In genomic region chr5:177402271-177403043, GRCh38 we compare ENCODE assay signal across 6 cellular contexts. TPM values are rescaled to one million over a fixed set of nuclear protein-coding genes. Genes with fewer than 3 reads are reported as not detected.
DNase-seq lines count a peak whose midpoint lies in the region; ATAC-seq, FAIRE-seq and TF ChIP-seq lines count a peak whose summit lies in the region.

No MANE protein-coding gene starts in this region.

- TF ChIP-seq CTCF in PC-9 (conservative IDR thresholded peaks at IDR 0.05) = peak; percentile 59
- peak; percentile 36 to 70 (median 53); a peak in 5 of 6 replicates for TF ChIP-seq CTCF in GM12878 (IDR thresholded peaks at IDR 0.05 in 2 of 3, conservative IDR thresholded peaks at IDR 0.05 in 1 of 3; ENCODE audit: control insufficient read depth in 2 of 3, extremely low read depth in 1 of 3, insufficient read depth in 1 of 3, low read depth in 3 of 3, low read length in 3 of 3)

- SMC1A ChIA-PET in GM12878 (lab: Charles Lee; ENCODE audit: uncharacterized antibody, unreplicated experiment) = interaction anchor here (0.6 to 7.4 kb wide), 20 partner anchors 12 to 101 kb away, joined by 3 to 105 read pairs (median 6); partner anchors contain the start of genes GRK6 and PRR7

- H3K27me3 Mint-ChIP-seq in naive B cell = peaks cover 11 to 36% (median 14%) of the 10 kb centered on the region in 3 donors

- H3K4me3 ChIP-seq in GM23248 (peak overlapping the region; percentile 74), PC-9 (peak overlapping the region; percentile 78), GM12878 (peak overlapping the region; percentile 79)

- WGBS in GM23248 (ENCODE audit: low coverage in 1 of 2, low lambda C conversion rate in 2 of 2, missing lambda C conversion rate in 2 of 2), 2 experiments = 4 to 9% methylated on average over 46 to 49 of the region's 49 CpGs
- WGBS in GM12878 (ENCODE audit: insufficient coverage, insufficient replicate concordance, low lambda C conversion rate, missing lambda C conversion rate) = 38% methylated on average over 47 of the region's 49 CpGs

- peak; percentile 31; the same call in 1 of the 2 replicates for TF ChIP-seq RAD21 in GM12878 (IDR thresholded peaks at IDR 0.05; ENCODE audit: insufficient read depth, low read depth, low read length)

- H3F3A ChIP-seq in GM23248 (ENCODE audit: insufficient read depth) (peaks cover 8% of the 10 kb centered on the region; the same call in 1 of the 2 replicates), PC-9 (ENCODE audit: insufficient read depth, low read depth) (peaks cover 12% of the 10 kb centered on the region; the same call in 1 of the 2 replicates)

- no peak for TF ChIP-seq EP300 in GM12878 (IDR thresholded peaks at IDR 0.05; ENCODE audit: borderline replicate concordance in 1 of 2, control insufficient read depth in 1 of 2, low read depth in 2 of 2, low read length in 2 of 2)

- peak overlapping the region; percentile 50 to 88 (median 80) for H3K27ac Mint-ChIP-seq in naive B cell

- intact Hi-C loops in PC-9 (cut with micrococcal nuclease; ENCODE audit: unreplicated experiment) = loop anchor here (1.0 kb wide), 3 partner anchors 12 to 288 kb away; no protein-coding TSS in a partner anchor
- intact Hi-C loops in GM12878 (cut with micrococcal nuclease; ENCODE audit: unreplicated experiment) = loop anchor here (1.0 kb wide), 2 partner anchors 25 to 84 kb away; no protein-coding TSS in a partner anchor

- H4K20me1 ChIP-seq in GM23248 (ENCODE audit: insufficient read depth) (no peaks in the 10 kb centered on the region), PC-9 (ENCODE audit: insufficient read depth) (no peaks in the 10 kb centered on the region), GM12878 (ENCODE audit: control insufficient read depth, insufficient read depth) (no peaks in the 10 kb centered on the region)

- H3K4me3 Mint-ChIP-seq in naive B cell = peak overlapping the region; percentile 67 to 91 (median 82)

- no peaks in the 10 kb centered on the region for H3K9me3 ChIP-seq in GM23248 (ENCODE audit: low read depth)
- H3K9me3 ChIP-seq in PC-9 (ENCODE audit: insufficient read depth, low read depth) = no peaks in the 10 kb centered on the region
- no peaks in the 10 kb centered on the region for H3K9me3 ChIP-seq in GM12878 (replicated peaks; ENCODE audit: control insufficient read depth, insufficient read depth, low read length)

- H3K27me3 ChIP-seq in GM23248 (replicated peaks; ENCODE audit: insufficient read depth) (peaks cover 49% of the 10 kb centered on the region), PC-9 (ENCODE audit: insufficient read depth, low read depth) (no peaks in the 10 kb centered on the region), GM12878 (replicated peaks in 1 of 2; ENCODE audit: control insufficient read depth in 2 of 2, insufficient read depth in 2 of 2, low read length in 1 of 2) (no peaks in the 10 kb centered on the region; a peak in 1 of 4 replicates)

- ATAC-seq in GM12878 (peak; percentile 34), naive B cell (ENCODE audit: low read depth in 2 of 2) (peak in 1 of 2 donors; percentile 8), HG03378 (IDR thresholded peaks at IDR 0.05; ENCODE audit: unreplicated experiment) (no peak), HG02763 (IDR thresholded peaks at IDR 0.05; ENCODE audit: unreplicated experiment) (no peak)

- H3K4me1 ChIP-seq in GM23248 (ENCODE audit: insufficient read depth) (no peaks in the 10 kb centered on the region), PC-9 (replicated peaks; ENCODE audit: insufficient read depth) (peaks cover 3% of the 10 kb centered on the region; the same call in 1 of the 2 replicates), GM12878 (ENCODE audit: control insufficient read depth, insufficient read depth, low read length) (peaks cover 28% of the 10 kb centered on the region)

- H2AFZ ChIP-seq in GM23248 = peak overlapping the region; percentile 77; the same call in 1 of the 2 replicates
- peak overlapping the region; percentile 84 for H2AFZ ChIP-seq in PC-9
- peak overlapping the region; percentile 88 for H2AFZ ChIP-seq in GM12878 (ENCODE audit: control insufficient read depth, low read depth, low read length)

- H3K4me1 Mint-ChIP-seq in naive B cell = peaks cover 32 to 47% (median 46%) of the 10 kb centered on the region in 3 donors

- H3K9ac ChIP-seq in GM23248 (no peak overlapping the region), GM12878 (ENCODE audit: control insufficient read depth, insufficient read depth, low read length) (peak overlapping the region; percentile 49; the same call in 1 of the 2 replicates)

- POLR2A ChIA-PET in PC-9 (lab: Charles Lee; ENCODE audit: unreplicated experiment) (interaction anchor here (0.6 kb wide), 1 partner anchor 24 kb away, joined by 5 read pairs; no protein-coding TSS in a partner anchor), GM12878 (lab: Charles Lee) (interaction anchor here (0.5 to 11.0 kb wide), 12 partner anchors 9 to 390 kb away, joined by 3 to 174 read pairs (median 4); partner anchors contain the start of genes GRK6 and PRR7)

- BruUV-seq in PC-9 (replicated peaks; lab: Mats Ljungman, UMichigan) (no TSS peak), GM12878 (replicated peaks; lab: Mats Ljungman, UMichigan) (no TSS peak)

- in situ Hi-C loops in GM23248 (cut with MboI) (no loop called here), GM12878 (cut with MboI) (no loop called here)

- H3K9me2 ChIP-seq in GM23248 (ENCODE audit: insufficient read depth) (no peaks in the 10 kb centered on the region), PC-9 (ENCODE audit: insufficient read depth) (no peaks in the 10 kb centered on the region)

- no peak for TF ChIP-seq POLR2A in GM12878 (IDR thresholded peaks at IDR 0.05; ENCODE audit: low read depth, low read length)

- no peaks in the 10 kb centered on the region for H3K79me2 ChIP-seq in GM23248 (ENCODE audit: insufficient read depth)
- no peaks in the 10 kb centered on the region for H3K79me2 ChIP-seq in PC-9 (ENCODE audit: low read depth)
- no peaks in the 10 kb centered on the region for H3K79me2 ChIP-seq in GM12878 (ENCODE audit: control insufficient read depth, insufficient read depth, low read length)

- FAIRE-seq in GM12878 (lab: Jason Lieb, UNC) = peak; percentile 18

- CTCF ChIA-PET in PC-9 (lab: Charles Lee) = interaction anchor here (0.5 to 3.9 kb wide), 13 partner anchors 10 to 295 kb away, joined by 3 to 53 read pairs (median 4); partner anchors contain the start of gene GRK6
- CTCF ChIA-PET in GM12878 (lab: Yijun Ruan, JAX) = interaction anchor here (0.5 to 8.3 kb wide), 28 partner anchors 11 to 291 kb away, joined by 3 to 391 read pairs (median 8); partner anchors contain the start of genes GRK6, LMAN2, MXD3 and PDLIM7

- H3K36me3 Mint-ChIP-seq in naive B cell = no peaks in the 10 kb centered on the region

- H3K9me3 Mint-ChIP-seq in naive B cell = no peaks in the 10 kb centered on the region

- RAD21 ChIA-PET in GM12878 (lab: Charles Lee; ENCODE audit: unreplicated experiment) = interaction anchor here (0.7 to 6.5 kb wide), 18 partner anchors 10 to 100 kb away, joined by 3 to 291 read pairs (median 8); partner anchors contain the start of genes GRK6, PDLIM7 and PRR7

- DNase-seq in GM23248 (peak; percentile 74), PC-9 (peak; percentile 78 to 88), GM12878 (ENCODE audit: low read depth, low spot score) (no peak), naive B cell (peak; percentile 37)

- H3K27ac ChIP-seq in GM23248 (no peak overlapping the region), PC-9 (no peak overlapping the region), GM12878 (ENCODE audit: control insufficient read depth, insufficient read depth) (no peak overlapping the region)

- H3K4me2 ChIP-seq in GM23248 (ENCODE audit: unreplicated experiment) (peak overlapping the region; percentile 76), PC-9 (peak overlapping the region; percentile 94), GM12878 (ENCODE audit: control insufficient read depth, insufficient read depth) (peak overlapping the region; percentile 87)

- H3K36me3 ChIP-seq in GM23248 (ENCODE audit: low read depth) = no peaks in the 10 kb centered on the region
- H3K36me3 ChIP-seq in PC-9 (ENCODE audit: low read depth) = no peaks in the 10 kb centered on the region
- H3K36me3 ChIP-seq in GM12878 (ENCODE audit: control insufficient read depth in 2 of 2, insufficient read depth in 2 of 2, low read length in 1 of 2) = no peaks in the 10 kb centered on the region

RNA-seq across cellular contexts. Expression of gene PFN3, which starts 2.0 kb away (rescaled TPM):
- not detected in 2 replicates for total RNA-seq in GM23248 (2014; rRNA removed; shearing (Covaris generic))
- polyA plus RNA-seq in GM23248 (2016; fragmentation: Nextera tagmentation; extraction: Ambion mirVana) (not detected in 2 replicates), GM12878 (2011; rRNA removed) (not detected in 2 replicates), GM12878 (2014; fragmentation: Illumina TruSeq; extraction: Trizol) (not detected in 2 replicates), GM12878 (2014; fragmentation: Nextera tagmentation; extraction: Ambion mirVana) (not detected), GM12878 (2014; rRNA removed) (not detected in 2 replicates), GM12878 (2016; fragmentation: Nextera tagmentation; extraction: Ambion mirVana) (not detected), naive B cell (ENCODE audit: low read depth in 6 of 6) (not detected)
- total RNA-seq in PC-9 (2021) (not detected in 2 replicates), GM12878 (2014; rRNA removed) (not detected in 2 replicates), GM12878 (2014; rRNA removed; fragmentation: Illumina TruSeq; extraction: Trizol) (not detected in 2 replicates), GM12878 (2021) (not detected in 2 replicates)
- 2.1 TPM in 1 of 2 replicates, not detected in the other for total RNA-seq in GM12878 (2013; cell fraction: nucleolus; rRNA removed)
- not detected for polyA plus RNA-seq in GM12878 (2011; ENCODE audit: low read depth)
- not detected in 2 replicates for polyA plus RNA-seq in GM12878 (2011; cell fraction: cytosol; rRNA removed)
- polyA plus RNA-seq in GM12878 (2011; cell fraction: nucleus; rRNA removed) = not detected in 2 replicates
- polyA plus RNA-seq in GM12878 (2012) = not detected in 2 replicates
- polyA minus RNA-seq in GM12878 (2011; rRNA and poly(A)+ RNA removed) = not detected in 2 replicates
- not detected in 2 replicates for polyA minus RNA-seq in GM12878 (2011; cell fraction: cytosol; rRNA and poly(A)+ RNA removed)
- not detected in 2 replicates for polyA minus RNA-seq in GM12878 (2011; cell fraction: nucleus; rRNA and poly(A)+ RNA removed)

RNA-seq across cellular contexts. Expression of gene F12, which starts 6.9 kb away (rescaled TPM):
- total RNA-seq in GM23248 (2014; rRNA removed; shearing (Covaris generic)) = 0.43 and 1.3 TPM in 2 replicates
- polyA plus RNA-seq in GM23248 (2016; fragmentation: Nextera tagmentation; extraction: Ambion mirVana) (1.2 and 1.8 TPM in 2 replicates), GM12878 (2011; rRNA removed) (2.3 and 5.2 TPM in 2 replicates), GM12878 (2014; fragmentation: Illumina TruSeq; extraction: Trizol) (0.25 and 0.82 TPM in 2 replicates), GM12878 (2014; fragmentation: Nextera tagmentation; extraction: Ambion mirVana) (under 1 TPM; 0.50 to 0.82 TPM), GM12878 (2014; rRNA removed) (5.9 and 9.9 TPM in 2 replicates), GM12878 (2016; fragmentation: Nextera tagmentation; extraction: Ambion mirVana) (10 to 100 TPM in 1 of 2 experiments, 1 to 10 TPM in 1; 9.7 to 11.3 TPM), naive B cell (ENCODE audit: low read depth in 6 of 6) (1 to 10 TPM in 1 of 6 donors, under 1 TPM in 2, not detected in 3; 0.56 to 1.4 (median 0.57) TPM)
- total RNA-seq in PC-9 (2021) (14.5 and 17.0 TPM in 2 replicates), GM12878 (2014; rRNA removed) (6.9 and 7.1 TPM in 2 replicates), GM12878 (2014; rRNA removed; fragmentation: Illumina TruSeq; extraction: Trizol) (0.49 and 0.74 TPM in 2 replicates), GM12878 (2021) (5.8 and 7.1 TPM in 2 replicates)
- total RNA-seq in GM12878 (2013; cell fraction: nucleolus; rRNA removed) = 4.6 and 6.3 TPM in 2 replicates
- 2.0 TPM for polyA plus RNA-seq in GM12878 (2011; ENCODE audit: low read depth)
- polyA plus RNA-seq in GM12878 (2011; cell fraction: cytosol; rRNA removed) = 6.7 and 11.9 TPM in 2 replicates
- polyA plus RNA-seq in GM12878 (2011; cell fraction: nucleus; rRNA removed) = 14.0 and 14.8 TPM in 2 replicates
- 3.0 and 4.4 TPM in 2 replicates for polyA plus RNA-seq in GM12878 (2012)
- 1.8 and 3.0 TPM in 2 replicates for polyA minus RNA-seq in GM12878 (2011; rRNA and poly(A)+ RNA removed)
- 2.9 and 7.5 TPM in 2 replicates for polyA minus RNA-seq in GM12878 (2011; cell fraction: cytosol; rRNA and poly(A)+ RNA removed)
- polyA minus RNA-seq in GM12878 (2011; cell fraction: nucleus; rRNA and poly(A)+ RNA removed) = 2.9 and 3.5 TPM in 2 replicates

RNA-seq across cellular contexts. Expression of gene SLC34A1, which starts 18.2 kb away (rescaled TPM):
- total RNA-seq in GM23248 (2014; rRNA removed; shearing (Covaris generic)) = not detected in 2 replicates
- polyA plus RNA-seq in GM23248 (2016; fragmentation: Nextera tagmentation; extraction: Ambion mirVana) (not detected in 2 replicates), GM12878 (2011; rRNA removed) (0.14 TPM in 2 replicates), GM12878 (2014; fragmentation: Illumina TruSeq; extraction: Trizol) (0.03 TPM in 1 of 2 replicates, not detected in the other), GM12878 (2014; fragmentation: Nextera tagmentation; extraction: Ambion mirVana) (not detected), GM12878 (2014; rRNA removed) (0.05 and 0.09 TPM in 2 replicates), GM12878 (2016; fragmentation: Nextera tagmentation; extraction: Ambion mirVana) (under 1 TPM; 0.07 to 0.09 TPM), naive B cell (ENCODE audit: low read depth in 6 of 6) (not detected)
- total RNA-seq in PC-9 (2021) (0.28 TPM in 1 of 2 replicates, not detected in the other), GM12878 (2014; rRNA removed) (0.05 and 0.11 TPM in 2 replicates), GM12878 (2014; rRNA removed; fragmentation: Illumina TruSeq; extraction: Trizol) (0.04 and 0.09 TPM in 2 replicates), GM12878 (2021) (0.05 and 0.10 TPM in 2 replicates)
- 1.7 and 2.1 TPM in 2 replicates for total RNA-seq in GM12878 (2013; cell fraction: nucleolus; rRNA removed)
- not detected for polyA plus RNA-seq in GM12878 (2011; ENCODE audit: low read depth)
- polyA plus RNA-seq in GM12878 (2011; cell fraction: cytosol; rRNA removed) = 0.13 and 0.22 TPM in 2 replicates
- polyA plus RNA-seq in GM12878 (2011; cell fraction: nucleus; rRNA removed) = 0.85 and 0.91 TPM in 2 replicates
- 0.08 and 0.14 TPM in 2 replicates for polyA plus RNA-seq in GM12878 (2012)
- 0.37 and 0.77 TPM in 2 replicates for polyA minus RNA-seq in GM12878 (2011; rRNA and poly(A)+ RNA removed)
- not detected in 2 replicates for polyA minus RNA-seq in GM12878 (2011; cell fraction: cytosol; rRNA and poly(A)+ RNA removed)
- 0.60 and 0.96 TPM in 2 replicates for polyA minus RNA-seq in GM12878 (2011; cell fraction: nucleus; rRNA and poly(A)+ RNA removed)

RNA-seq across cellular contexts. Expression of gene GRK6, which starts 24.0 kb away (rescaled TPM):
- total RNA-seq in GM23248 (2014; rRNA removed; shearing (Covaris generic)) = 17.3 and 30.4 TPM in 2 replicates
- polyA plus RNA-seq in GM23248 (2016; fragmentation: Nextera tagmentation; extraction: Ambion mirVana) (7.7 and 13.5 TPM in 2 replicates), GM12878 (2011; rRNA removed) (28.1 and 38.1 TPM in 2 replicates), GM12878 (2014; fragmentation: Illumina TruSeq; extraction: Trizol) (8.6 and 31.1 TPM in 2 replicates), GM12878 (2014; fragmentation: Nextera tagmentation; extraction: Ambion mirVana) (1 to 10 TPM in 1 of 2 experiments, under 1 TPM in 1; 0.79 to 2.6 TPM), GM12878 (2014; rRNA removed) (78.2 and 85.5 TPM in 2 replicates), GM12878 (2016; fragmentation: Nextera tagmentation; extraction: Ambion mirVana) (10 to 100 TPM; 13.5 to 45.1 TPM), naive B cell (ENCODE audit: low read depth in 6 of 6) (100 to 1,000 TPM in 2 of 6 donors, 10 to 100 TPM in 4; 66.5 to 178 (median 98.1) TPM)
- total RNA-seq in PC-9 (2021) (82.3 and 124 TPM in 2 replicates), GM12878 (2014; rRNA removed) (82.3 and 90.7 TPM in 2 replicates), GM12878 (2014; rRNA removed; fragmentation: Illumina TruSeq; extraction: Trizol) (43.6 and 46.7 TPM in 2 replicates), GM12878 (2021) (118 and 124 TPM in 2 replicates)
- total RNA-seq in GM12878 (2013; cell fraction: nucleolus; rRNA removed) = 126 and 167 TPM in 2 replicates
- 16.1 TPM for polyA plus RNA-seq in GM12878 (2011; ENCODE audit: low read depth)
- 63.7 and 70.0 TPM in 2 replicates for polyA plus RNA-seq in GM12878 (2011; cell fraction: cytosol; rRNA removed)
- polyA plus RNA-seq in GM12878 (2011; cell fraction: nucleus; rRNA removed) = 103 and 138 TPM in 2 replicates
- polyA plus RNA-seq in GM12878 (2012) = 45.5 and 47.2 TPM in 2 replicates
- polyA minus RNA-seq in GM12878 (2011; rRNA and poly(A)+ RNA removed) = 43.4 and 59.9 TPM in 2 replicates
- 25.1 and 27.3 TPM in 2 replicates for polyA minus RNA-seq in GM12878 (2011; cell fraction: cytosol; rRNA and poly(A)+ RNA removed)
- 71.0 and 116 TPM in 2 replicates for polyA minus RNA-seq in GM12878 (2011; cell fraction: nucleus; rRNA and poly(A)+ RNA removed)

RNA-seq across cellular contexts. Expression of gene PRR7, which starts 44.2 kb away (rescaled TPM):
- 23.9 and 24.8 TPM in 2 replicates for total RNA-seq in GM23248 (2014; rRNA removed; shearing (Covaris generic))
- polyA plus RNA-seq in GM23248 (2016; fragmentation: Nextera tagmentation; extraction: Ambion mirVana) (10.5 and 11.1 TPM in 2 replicates), GM12878 (2011; rRNA removed) (0.89 and 3.9 TPM in 2 replicates), GM12878 (2014; fragmentation: Illumina TruSeq; extraction: Trizol) (0.09 TPM in 1 of 2 replicates, not detected in the other), GM12878 (2014; fragmentation: Nextera tagmentation; extraction: Ambion mirVana) (not detected), GM12878 (2014; rRNA removed) (18.8 and 21.0 TPM in 2 replicates), GM12878 (2016; fragmentation: Nextera tagmentation; extraction: Ambion mirVana) (1 to 10 TPM; 4.6 TPM), naive B cell (ENCODE audit: low read depth in 6 of 6) (10 to 100 TPM; 16.2 to 39.5 (median 25.7) TPM)
- total RNA-seq in PC-9 (2021) (22.2 and 31.7 TPM in 2 replicates), GM12878 (2014; rRNA removed) (12.0 and 15.3 TPM in 2 replicates), GM12878 (2014; rRNA removed; fragmentation: Illumina TruSeq; extraction: Trizol) (0.40 and 0.60 TPM in 2 replicates), GM12878 (2021) (15.7 and 15.9 TPM in 2 replicates)
- total RNA-seq in GM12878 (2013; cell fraction: nucleolus; rRNA removed) = 20.9 and 22.0 TPM in 2 replicates
- 0.67 TPM for polyA plus RNA-seq in GM12878 (2011; ENCODE audit: low read depth)
- polyA plus RNA-seq in GM12878 (2011; cell fraction: cytosol; rRNA removed) = 13.3 and 32.6 TPM in 2 replicates
- polyA plus RNA-seq in GM12878 (2011; cell fraction: nucleus; rRNA removed) = 26.2 and 34.2 TPM in 2 replicates
- 5.0 and 10.6 TPM in 2 replicates for polyA plus RNA-seq in GM12878 (2012)
- 0.44 and 2.4 TPM in 2 replicates for polyA minus RNA-seq in GM12878 (2011; rRNA and poly(A)+ RNA removed)
- 5.6 and 7.6 TPM in 2 replicates for polyA minus RNA-seq in GM12878 (2011; cell fraction: cytosol; rRNA and poly(A)+ RNA removed)
- 6.2 and 11.8 TPM in 2 replicates for polyA minus RNA-seq in GM12878 (2011; cell fraction: nucleus; rRNA and poly(A)+ RNA removed)
